1 cellular context compared by ENCODE assay signal in the genomic region with DNA sequence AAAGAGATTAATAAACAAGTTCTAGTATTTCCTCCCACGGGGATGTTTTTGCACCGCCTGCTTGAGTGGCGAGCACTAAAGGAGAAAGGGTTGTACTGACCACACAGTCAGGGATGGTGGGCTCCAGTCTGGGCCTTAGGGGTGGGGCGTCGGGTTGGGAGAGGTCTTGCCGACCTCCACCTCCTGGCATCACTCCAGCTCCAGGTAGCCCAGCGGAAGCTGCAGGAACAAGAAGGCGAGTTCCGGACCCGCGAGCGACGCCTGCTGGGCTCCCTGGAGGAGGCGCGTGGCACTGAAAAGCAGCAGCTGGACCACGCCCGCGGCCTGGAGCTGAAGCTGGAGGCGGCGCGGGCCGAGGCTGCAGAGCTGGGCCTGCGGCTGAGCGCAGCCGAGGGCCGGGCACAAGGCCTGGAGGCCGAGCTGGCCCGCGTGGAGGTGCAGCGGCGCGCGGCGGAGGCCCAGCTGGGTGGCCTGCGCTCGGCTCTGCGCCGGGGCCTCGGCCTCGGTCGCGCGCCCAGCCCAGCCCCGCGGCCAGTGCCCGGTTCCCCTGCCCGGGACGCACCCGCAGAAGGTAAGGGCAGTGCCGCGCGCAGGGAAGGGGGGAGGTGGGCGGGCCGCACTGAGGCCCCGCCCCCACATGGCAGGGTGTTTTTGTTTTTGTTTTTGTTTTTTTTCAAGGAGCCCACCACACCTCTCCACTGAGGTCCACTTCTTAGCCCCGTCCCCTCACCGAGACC.
A peak's percentile ranks its signal among the peaks of the same experiment; 100 is the strongest.
TF ChIP-seq lines count a peak whose summit lies in the region.

No MANE protein-coding gene starts in this region.

TF ChIP-seq in HepG2, 621 proteins besides CTCF, POLR2A, EP300 and RAD21 (continues in another document):
- TF ChIP-seq THAP11 (CRISPR knock-in tag; IDR thresholded peaks at IDR 0.05) (peak; percentile 48; the same call in 1 of the 2 replicates), RXRB (CRISPR knock-in tag; IDR thresholded peaks at IDR 0.05; ENCODE audit: borderline replicate concordance) (0 out of 2 replicates have a peak, but pooled peaks have one; percentile 15), NFKB2 (CRISPR knock-in tag; IDR thresholded peaks at IDR 0.05; ENCODE audit: borderline replicate concordance) (0 out of 2 replicates have a peak, but pooled peaks have one; percentile 25), ZSCAN21 (CRISPR knock-in tag; IDR thresholded peaks at IDR 0.05; ENCODE audit: borderline replicate concordance) (no peak), RBFOX2 (IDR thresholded peaks at IDR 0.05; ENCODE audit: low read depth, low read length) (peak; percentile 60), CHCHD3 (CRISPR knock-in tag; IDR thresholded peaks at IDR 0.05) (no peak), ZNF33B (CRISPR knock-in tag; IDR thresholded peaks at IDR 0.05) (no peak), CEBPG (CRISPR knock-in tag; IDR thresholded peaks at IDR 0.05) (no peak), ZNF331 (CRISPR knock-in tag; IDR thresholded peaks at IDR 0.05) (0 out of 2 replicates have a peak, but pooled peaks have one; percentile 28), DR1 (CRISPR knock-in tag; IDR thresholded peaks at IDR 0.05) (no peak), BRCA1 (CRISPR knock-in tag; IDR thresholded peaks at IDR 0.05) (no peak), XRCC5 (optimal IDR thresholded peaks at IDR 0.05; ENCODE audit: low read length) (peak; percentile 31), U2AF1 (optimal IDR thresholded peaks at IDR 0.05; ENCODE audit: low read depth, low read length) (no peak), ZBTB38 (CRISPR knock-in tag; IDR thresholded peaks at IDR 0.05) (0 out of 2 replicates have a peak, but pooled peaks have one; percentile 27), MEIS2 (CRISPR knock-in tag; IDR thresholded peaks at IDR 0.05) (peak; percentile 35; the same call in 1 of the 2 replicates), TEAD3 (CRISPR knock-in tag; optimal IDR thresholded peaks at IDR 0.05; ENCODE audit: borderline replicate concordance) (peak; percentile 35), SALL2 (CRISPR knock-in tag; IDR thresholded peaks at IDR 0.05) (no peak), BRD4 (CRISPR knock-in tag; IDR thresholded peaks at IDR 0.05) (no peak), ZNF616 (CRISPR knock-in tag; IDR thresholded peaks at IDR 0.05; ENCODE audit: low read depth) (no peak), HDAC6 (IDR thresholded peaks at IDR 0.05; ENCODE audit: low read depth, low read length) (no peak), SP4 (CRISPR knock-in tag; IDR thresholded peaks at IDR 0.05) (peak; percentile 44; the same call in 1 of the 2 replicates), TOPORS (CRISPR knock-in tag; IDR thresholded peaks at IDR 0.05) (no peak), SAP130 (CRISPR knock-in tag; IDR thresholded peaks at IDR 0.05; ENCODE audit: low read depth) (peak; percentile 57), PTBP1 (IDR thresholded peaks at IDR 0.05; ENCODE audit: low read depth, low read length, poor library complexity, severe bottlenecking) (no peak), PHF20 (CRISPR knock-in tag; IDR thresholded peaks at IDR 0.05) (peak; percentile 49; the same call in 1 of the 2 replicates), YY1 (IDR thresholded peaks at IDR 0.05; ENCODE audit: insufficient read depth, insufficient replicate concordance, low read depth, low read length) (peak; percentile 38), ETV5 (CRISPR knock-in tag; IDR thresholded peaks at IDR 0.05; ENCODE audit: borderline replicate concordance) (peak; percentile 78), SALL1 (CRISPR knock-in tag; IDR thresholded peaks at IDR 0.05) (peak; percentile 48), ZC3H13 (CRISPR knock-in tag; IDR thresholded peaks at IDR 0.05) (no peak), MXI1 (IDR thresholded peaks at IDR 0.05; ENCODE audit: borderline replicate concordance, low read depth, low read length) (peak; percentile 31; the same call in 1 of the 3 replicates), RFX1 (IDR thresholded peaks at IDR 0.05) (no peak), ARNT2 (CRISPR knock-in tag; IDR thresholded peaks at IDR 0.05; ENCODE audit: low read depth) (0 out of 2 replicates have a peak, but pooled peaks have one; percentile 27), KAT8 (CRISPR knock-in tag; IDR thresholded peaks at IDR 0.05) (0 out of 2 replicates have a peak, but pooled peaks have one; percentile 21)
- TF ChIP-seq, protein P1, sequence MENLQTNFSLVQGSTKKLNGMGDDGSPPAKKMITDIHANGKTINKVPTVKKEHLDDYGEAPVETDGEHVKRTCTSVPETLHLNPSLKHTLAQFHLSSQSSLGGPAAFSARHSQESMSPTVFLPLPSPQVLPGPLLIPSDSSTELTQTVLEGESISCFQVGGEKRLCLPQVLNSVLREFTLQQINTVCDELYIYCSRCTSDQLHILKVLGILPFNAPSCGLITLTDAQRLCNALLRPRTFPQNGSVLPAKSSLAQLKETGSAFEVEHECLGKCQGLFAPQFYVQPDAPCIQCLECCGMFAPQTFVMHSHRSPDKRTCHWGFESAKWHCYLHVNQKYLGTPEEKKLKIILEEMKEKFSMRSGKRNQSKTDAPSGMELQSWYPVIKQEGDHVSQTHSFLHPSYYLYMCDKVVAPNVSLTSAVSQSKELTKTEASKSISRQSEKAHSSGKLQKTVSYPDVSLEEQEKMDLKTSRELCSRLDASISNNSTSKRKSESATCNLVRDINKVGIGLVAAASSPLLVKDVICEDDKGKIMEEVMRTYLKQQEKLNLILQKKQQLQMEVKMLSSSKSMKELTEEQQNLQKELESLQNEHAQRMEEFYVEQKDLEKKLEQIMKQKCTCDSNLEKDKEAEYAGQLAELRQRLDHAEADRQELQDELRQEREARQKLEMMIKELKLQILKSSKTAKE (CRISPR knock-in tag; IDR thresholded peaks at IDR 0.05; ENCODE audit: borderline replicate concordance), result no peak
- TF ChIP-seq, protein P2, sequence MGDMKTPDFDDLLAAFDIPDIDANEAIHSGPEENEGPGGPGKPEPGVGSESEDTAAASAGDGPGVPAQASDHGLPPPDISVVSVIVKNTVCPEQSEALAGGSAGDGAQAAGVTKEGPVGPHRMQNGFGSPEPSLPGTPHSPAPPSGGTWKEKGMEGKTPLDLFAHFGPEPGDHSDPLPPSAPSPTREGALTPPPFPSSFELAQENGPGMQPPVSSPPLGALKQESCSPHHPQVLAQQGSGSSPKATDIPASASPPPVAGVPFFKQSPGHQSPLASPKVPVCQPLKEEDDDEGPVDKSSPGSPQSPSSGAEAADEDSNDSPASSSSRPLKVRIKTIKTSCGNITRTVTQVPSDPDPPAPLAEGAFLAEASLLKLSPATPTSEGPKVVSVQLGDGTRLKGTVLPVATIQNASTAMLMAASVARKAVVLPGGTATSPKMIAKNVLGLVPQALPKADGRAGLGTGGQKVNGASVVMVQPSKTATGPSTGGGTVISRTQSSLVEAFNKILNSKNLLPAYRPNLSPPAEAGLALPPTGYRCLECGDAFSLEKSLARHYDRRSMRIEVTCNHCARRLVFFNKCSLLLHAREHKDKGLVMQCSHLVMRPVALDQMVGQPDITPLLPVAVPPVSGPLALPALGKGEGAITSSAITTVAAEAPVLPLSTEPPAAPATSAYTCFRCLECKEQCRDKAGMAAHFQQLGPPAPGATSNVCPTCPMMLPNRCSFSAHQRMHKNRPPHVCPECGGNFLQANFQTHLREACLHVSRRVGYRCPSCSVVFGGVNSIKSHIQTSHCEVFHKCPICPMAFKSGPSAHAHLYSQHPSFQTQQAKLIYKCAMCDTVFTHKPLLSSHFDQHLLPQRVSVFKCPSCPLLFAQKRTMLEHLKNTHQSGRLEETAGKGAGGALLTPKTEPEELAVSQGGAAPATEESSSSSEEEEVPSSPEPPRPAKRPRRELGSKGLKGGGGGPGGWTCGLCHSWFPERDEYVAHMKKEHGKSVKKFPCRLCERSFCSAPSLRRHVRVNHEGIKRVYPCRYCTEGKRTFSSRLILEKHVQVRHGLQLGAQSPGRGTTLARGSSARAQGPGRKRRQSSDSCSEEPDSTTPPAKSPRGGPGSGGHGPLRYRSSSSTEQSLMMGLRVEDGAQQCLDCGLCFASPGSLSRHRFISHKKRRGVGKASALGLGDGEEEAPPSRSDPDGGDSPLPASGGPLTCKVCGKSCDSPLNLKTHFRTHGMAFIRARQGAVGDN (CRISPR knock-in tag; IDR thresholded peaks at IDR 0.05), result peak; percentile 71
- TF ChIP-seq, protein P3, sequence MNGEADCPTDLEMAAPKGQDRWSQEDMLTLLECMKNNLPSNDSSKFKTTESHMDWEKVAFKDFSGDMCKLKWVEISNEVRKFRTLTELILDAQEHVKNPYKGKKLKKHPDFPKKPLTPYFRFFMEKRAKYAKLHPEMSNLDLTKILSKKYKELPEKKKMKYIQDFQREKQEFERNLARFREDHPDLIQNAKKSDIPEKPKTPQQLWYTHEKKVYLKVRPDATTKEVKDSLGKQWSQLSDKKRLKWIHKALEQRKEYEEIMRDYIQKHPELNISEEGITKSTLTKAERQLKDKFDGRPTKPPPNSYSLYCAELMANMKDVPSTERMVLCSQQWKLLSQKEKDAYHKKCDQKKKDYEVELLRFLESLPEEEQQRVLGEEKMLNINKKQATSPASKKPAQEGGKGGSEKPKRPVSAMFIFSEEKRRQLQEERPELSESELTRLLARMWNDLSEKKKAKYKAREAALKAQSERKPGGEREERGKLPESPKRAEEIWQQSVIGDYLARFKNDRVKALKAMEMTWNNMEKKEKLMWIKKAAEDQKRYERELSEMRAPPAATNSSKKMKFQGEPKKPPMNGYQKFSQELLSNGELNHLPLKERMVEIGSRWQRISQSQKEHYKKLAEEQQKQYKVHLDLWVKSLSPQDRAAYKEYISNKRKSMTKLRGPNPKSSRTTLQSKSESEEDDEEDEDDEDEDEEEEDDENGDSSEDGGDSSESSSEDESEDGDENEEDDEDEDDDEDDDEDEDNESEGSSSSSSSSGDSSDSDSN (CRISPR knock-in tag; IDR thresholded peaks at IDR 0.05), result peak; percentile 68; the same call in 1 of the 2 replicates
- TF ChIP-seq, protein P4, sequence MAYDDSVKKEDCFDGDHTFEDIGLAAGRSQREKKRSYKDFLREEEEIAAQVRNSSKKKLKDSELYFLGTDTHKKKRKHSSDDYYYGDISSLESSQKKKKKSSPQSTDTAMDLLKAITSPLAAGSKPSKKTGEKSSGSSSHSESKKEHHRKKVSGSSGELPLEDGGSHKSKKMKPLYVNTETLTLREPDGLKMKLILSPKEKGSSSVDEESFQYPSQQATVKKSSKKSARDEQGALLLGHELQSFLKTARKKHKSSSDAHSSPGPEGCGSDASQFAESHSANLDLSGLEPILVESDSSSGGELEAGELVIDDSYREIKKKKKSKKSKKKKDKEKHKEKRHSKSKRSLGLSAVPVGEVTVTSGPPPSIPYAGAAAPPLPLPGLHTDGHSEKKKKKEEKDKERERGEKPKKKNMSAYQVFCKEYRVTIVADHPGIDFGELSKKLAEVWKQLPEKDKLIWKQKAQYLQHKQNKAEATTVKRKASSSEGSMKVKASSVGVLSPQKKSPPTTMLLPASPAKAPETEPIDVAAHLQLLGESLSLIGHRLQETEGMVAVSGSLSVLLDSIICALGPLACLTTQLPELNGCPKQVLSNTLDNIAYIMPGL (CRISPR knock-in tag; IDR thresholded peaks at IDR 0.05; ENCODE audit: borderline replicate concordance in 1 of 2, low read depth in 1 of 2), result peak; percentile 54 to 85
- TF ChIP-seq, protein P5, sequence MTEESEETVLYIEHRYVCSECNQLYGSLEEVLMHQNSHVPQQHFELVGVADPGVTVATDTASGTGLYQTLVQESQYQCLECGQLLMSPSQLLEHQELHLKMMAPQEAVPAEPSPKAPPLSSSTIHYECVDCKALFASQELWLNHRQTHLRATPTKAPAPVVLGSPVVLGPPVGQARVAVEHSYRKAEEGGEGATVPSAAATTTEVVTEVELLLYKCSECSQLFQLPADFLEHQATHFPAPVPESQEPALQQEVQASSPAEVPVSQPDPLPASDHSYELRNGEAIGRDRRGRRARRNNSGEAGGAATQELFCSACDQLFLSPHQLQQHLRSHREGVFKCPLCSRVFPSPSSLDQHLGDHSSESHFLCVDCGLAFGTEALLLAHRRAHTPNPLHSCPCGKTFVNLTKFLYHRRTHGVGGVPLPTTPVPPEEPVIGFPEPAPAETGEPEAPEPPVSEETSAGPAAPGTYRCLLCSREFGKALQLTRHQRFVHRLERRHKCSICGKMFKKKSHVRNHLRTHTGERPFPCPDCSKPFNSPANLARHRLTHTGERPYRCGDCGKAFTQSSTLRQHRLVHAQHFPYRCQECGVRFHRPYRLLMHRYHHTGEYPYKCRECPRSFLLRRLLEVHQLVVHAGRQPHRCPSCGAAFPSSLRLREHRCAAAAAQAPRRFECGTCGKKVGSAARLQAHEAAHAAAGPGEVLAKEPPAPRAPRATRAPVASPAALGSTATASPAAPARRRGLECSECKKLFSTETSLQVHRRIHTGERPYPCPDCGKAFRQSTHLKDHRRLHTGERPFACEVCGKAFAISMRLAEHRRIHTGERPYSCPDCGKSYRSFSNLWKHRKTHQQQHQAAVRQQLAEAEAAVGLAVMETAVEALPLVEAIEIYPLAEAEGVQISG (CRISPR knock-in tag; IDR thresholded peaks at IDR 0.05), result peak; percentile 59; the same call in 1 of the 2 replicates
- TF ChIP-seq, protein P6, sequence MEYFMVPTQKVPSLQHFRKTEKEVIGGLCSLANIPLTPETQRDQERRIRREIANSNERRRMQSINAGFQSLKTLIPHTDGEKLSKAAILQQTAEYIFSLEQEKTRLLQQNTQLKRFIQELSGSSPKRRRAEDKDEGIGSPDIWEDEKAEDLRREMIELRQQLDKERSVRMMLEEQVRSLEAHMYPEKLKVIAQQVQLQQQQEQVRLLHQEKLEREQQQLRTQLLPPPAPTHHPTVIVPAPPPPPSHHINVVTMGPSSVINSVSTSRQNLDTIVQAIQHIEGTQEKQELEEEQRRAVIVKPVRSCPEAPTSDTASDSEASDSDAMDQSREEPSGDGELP (IDR thresholded peaks at IDR 0.05; ENCODE audit: borderline replicate concordance, low read depth), result peak; percentile 15; the same call in 1 of the 2 replicates
